In genomic region chr17:58399974-58400373, GRCh38 we compare ENCODE assay signal across 1 cellular context.
TF ChIP-seq lines count a peak whose summit lies in the region.

No MANE protein-coding gene starts in this region.

TF ChIP-seq in HCT116, 20 proteins besides CTCF, POLR2A, EP300 and RAD21 (continued from another document):
- no peak for TF ChIP-seq EZH2phosphoT487 (IDR thresholded peaks at IDR 0.05; ENCODE audit: borderline replicate concordance)
- TF ChIP-seq FOSL1 (IDR thresholded peaks at IDR 0.05; ENCODE audit: low read depth), result peak; percentile 74
- TF ChIP-seq ZFX (IDR thresholded peaks at IDR 0.05), result no peak
- peak; percentile 60 for TF ChIP-seq JUND (IDR thresholded peaks at IDR 0.05)
